In genomic region chr3:107132674-107133073, GRCh38 we compare ENCODE assay signal across 1 cellular context.
TF ChIP-seq lines count a peak whose summit lies in the region.

No MANE protein-coding gene starts in this region.

TF ChIP-seq in GM23338, 12 proteins besides CTCF, POLR2A, EP300 and RAD21 (continued from another document):
- TF ChIP-seq REST (IDR thresholded peaks at IDR 0.05; ENCODE audit: unreplicated experiment), result no peak
- TF ChIP-seq JUNB (IDR thresholded peaks at IDR 0.05; ENCODE audit: unreplicated experiment), result no peak
TF ChIP-seq in GM23338: peak in this region for 0.
